Comparison of ENCODE assay signal across 24 cellular contexts in genomic region chr9:71644819-71645362, GRCh38.
"Had no signal": no experiment of that assay in that cellular context is flagged by ENCODE, and none has a peak within 500 bp of the region (broad histone marks: within the 10 kb centered on the region; RNA-seq: fewer than 3 reads in every experiment).

No MANE protein-coding gene starts in this region.

- H3K9me3 Mint-ChIP-seq: activated CD8-positive, alpha-beta T cell treated with anti-CD3 and anti-CD28 coated beads for 36 hours; activated T-cell treated with anti-CD3 and anti-CD28 coated beads, Interleukin-2, amount 50 U/mL, for 4 hours; central memory CD8-positive, alpha-beta T cell; naive B cell; neural progenitor cell; stimulated activated naive B cell treated with anti-CD40 and anti-IgM and Interleukin-4, amounts not matched to agents 10 μg/mL and 1 μg/mL and 100 μg/mL, for 72 hours had no signal

- ATAC-seq: activated CD4-positive, CD25-positive, alpha-beta regulatory T cell treated with anti-CD3 and anti-CD28 coated beads, Interleukin-2, amount 50 U/mL, for 24 hours; activated CD8-positive, alpha-beta T cell treated with anti-CD3 and anti-CD28 coated beads for 36 hours; activated naive CD4-positive, alpha-beta T cell treated with anti-CD3 and anti-CD28 coated beads, Interleukin-2, amount 50 U/mL, for 72 hours; activated T-cell treated with anti-CD3 and anti-CD28 coated beads, Interleukin-2, amount 50 U/mL, for 4 hours; gastroesophageal sphincter; left cardiac atrium; psoas muscle; stimulated activated naive B cell treated with anti-CD40 and anti-IgM and Interleukin-4, amounts not matched to agents 10 μg/mL and 1 μg/mL and 100 μg/mL, for 72 hours had no signal

- H3K4me3 Mint-ChIP-seq: activated CD8-positive, alpha-beta T cell treated with anti-CD3 and anti-CD28 coated beads for 36 hours; activated T-cell treated with anti-CD3 and anti-CD28 coated beads, Interleukin-2, amount 50 U/mL, for 4 hours; central memory CD8-positive, alpha-beta T cell; mesothelial cell of epicardium; neural progenitor cell; stimulated activated naive B cell treated with anti-CD40 and anti-IgM and Interleukin-4, amounts not matched to agents 10 μg/mL and 1 μg/mL and 100 μg/mL, for 72 hours had no signal

- DNase-seq: activated CD4-positive, alpha-beta T cell treated with anti-CD3 and anti-CD28 coated beads for 48 hours; activated CD8-positive, alpha-beta T cell treated with anti-CD3 and anti-CD28 coated beads for 36 hours; activated naive CD4-positive, alpha-beta T cell; activated T-cell treated with anti-CD3 and anti-CD28 coated beads, Interleukin-2, amount 50 U/mL, for 4 hours; effector CD8-positive, alpha-beta T cell; left cardiac atrium; mammary epithelial cell; naive B cell; occipital lobe; psoas muscle; stimulated activated CD4-positive, alpha-beta T cell treated with anti-CD3 and anti-CD28 coated beads, Interleukin-1b, Interleukin-23, amount 100 ng/mL, for 48 hours; stimulated activated CD4-positive, alpha-beta T cell treated with anti-CD3 and anti-CD28 coated beads, Interleukin-4, amount 100 ng/mL, for 4 hours; stimulated activated CD8-positive, alpha-beta memory T cell treated with anti-CD3 and anti-CD28 coated beads, Interleukin-4, amount 100 ng/mL, for 48 hours; stimulated activated naive B cell treated with anti-CD40 and anti-IgM and Interleukin-4, amounts not matched to agents 10 μg/mL and 1 μg/mL and 100 μg/mL, for 72 hours; T-helper 9 cell; testis; transverse colon; uterus had no signal

- H3K27me3 Mint-ChIP-seq: activated CD8-positive, alpha-beta T cell treated with anti-CD3 and anti-CD28 coated beads for 36 hours; central memory CD8-positive, alpha-beta T cell had no signal

- H3K36me3 Mint-ChIP-seq: activated naive CD4-positive, alpha-beta T cell treated with anti-CD3 and anti-CD28 coated beads, Interleukin-2, amount 50 U/mL, for 72 hours; mesothelial cell of epicardium; neural progenitor cell had no signal

- H3K27ac Mint-ChIP-seq: activated CD8-positive, alpha-beta T cell treated with anti-CD3 and anti-CD28 coated beads for 36 hours; activated naive CD4-positive, alpha-beta T cell treated with anti-CD3 and anti-CD28 coated beads, Interleukin-2, amount 50 U/mL, for 72 hours; mesothelial cell of epicardium; neural progenitor cell; stimulated activated naive B cell treated with anti-CD40 and anti-IgM and Interleukin-4, amounts not matched to agents 10 μg/mL and 1 μg/mL and 100 μg/mL, for 72 hours had no signal
